In the genomic region with DNA sequence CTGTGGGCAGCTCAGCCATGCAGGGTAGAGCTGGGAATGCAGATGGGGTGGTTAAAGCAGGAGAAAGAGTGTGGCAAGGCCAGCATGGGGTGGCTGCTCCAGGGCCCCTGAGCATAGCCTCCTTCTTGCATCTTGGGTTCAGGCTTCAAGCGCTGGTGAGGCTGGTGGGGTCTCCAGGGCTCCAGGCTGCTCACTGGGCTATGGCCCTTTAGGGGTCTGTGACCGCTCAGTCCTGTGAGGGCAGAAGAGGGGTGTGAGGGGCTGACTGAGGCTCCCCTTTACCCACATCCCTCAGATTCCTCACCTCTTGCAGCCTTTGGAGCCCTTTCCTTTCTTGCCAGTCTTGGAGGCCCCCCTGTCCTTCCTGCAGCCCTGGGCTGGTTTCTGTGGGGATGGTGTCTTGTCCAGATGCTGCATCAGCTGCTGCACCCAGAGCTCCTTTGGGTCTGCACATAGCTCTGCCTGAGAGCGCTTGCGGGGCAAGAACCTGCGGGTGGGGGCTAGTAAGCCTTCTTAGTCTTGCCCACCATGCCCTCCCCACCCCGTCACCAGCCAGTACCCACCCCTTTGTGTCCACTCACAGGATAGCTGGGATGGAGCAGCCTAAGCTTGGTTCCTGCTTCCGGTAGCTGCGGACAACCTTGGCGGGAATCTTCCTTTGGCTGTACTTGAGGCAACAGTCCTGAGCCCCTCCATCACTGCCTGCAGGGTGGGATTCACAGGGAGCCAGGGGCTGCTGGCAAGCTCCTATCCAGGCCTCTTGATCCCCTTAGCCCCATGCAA, we compare ENCODE assay signal across 24 cellular contexts. TPM values are rescaled to one million over a fixed set of nuclear protein-coding genes. Genes with fewer than 3 reads are reported as not detected.
"Had no signal": no experiment of that assay in that cellular context is flagged by ENCODE, and none has a peak within 500 bp of the region (broad histone marks: within the 10 kb centered on the region; RNA-seq: fewer than 3 reads in every experiment).

No MANE protein-coding gene starts in this region.

- H3K36me3 ChIP-seq: ovary, transverse colon, WERI-Rb-1 had no signal

- DNase-seq: activated CD4-positive, alpha-beta T cell treated with anti-CD3 and anti-CD28 coated beads, Interleukin-2, amount 50 U/mL, for 4 hours; activated gamma-delta T cell; caudate nucleus; dorsolateral prefrontal cortex; endodermal cell; foreskin fibroblast; hippocampal formation; islet precursor cell; naive B cell; stimulated activated naive CD4-positive, alpha-beta T cell; substantia nigra; SW 1271; T-helper 2 cell; transverse colon; WERI-Rb-1 had no signal

- H3K9me3 ChIP-seq: body of pancreas, mucosa of descending colon, ovary, transverse colon had no signal

- ATAC-seq: activated naive CD4-positive, alpha-beta T cell treated with anti-CD3 and anti-CD28 coated beads, Interleukin-2, amount 50 U/mL, for 72 hours; mucosa of descending colon had no signal

- H3K27me3 ChIP-seq: body of pancreas, dorsolateral prefrontal cortex, ovary, transverse colon had no signal

- H3K27ac ChIP-seq: body of pancreas, dorsolateral prefrontal cortex, epithelial cell of prostate, ovary, transverse colon, WERI-Rb-1 had no signal

- H3K4me3 ChIP-seq: body of pancreas, dorsolateral prefrontal cortex, mucosa of descending colon, ovary, transverse colon had no signal

RNA-seq across cellular contexts. Expression of a gene that starts 0.5 kb away (rescaled TPM):
- total RNA-seq: activated CD8-positive, alpha-beta memory T cell treated with anti-CD3 and anti-CD28 coated beads for 36 hours; activated naive CD4-positive, alpha-beta T cell treated with anti-CD3 and anti-CD28 coated beads, Interleukin-2, amount 50 U/mL, for 72 hours; endodermal cell; pulmonary artery endothelial cell; SK-MEL-5 had no signal

RNA-seq across cellular contexts. Expression of a gene that starts 18.3 kb away (rescaled TPM):
- total RNA-seq: activated CD8-positive, alpha-beta memory T cell treated with anti-CD3 and anti-CD28 coated beads for 36 hours; activated naive CD4-positive, alpha-beta T cell treated with anti-CD3 and anti-CD28 coated beads, Interleukin-2, amount 50 U/mL, for 72 hours; body of pancreas; endodermal cell; glomerular endothelial cell; pulmonary artery endothelial cell; SK-MEL-5; transverse colon had no signal

RNA-seq across cellular contexts. Expression of a gene that starts 46.9 kb away (rescaled TPM):
- total RNA-seq: body of pancreas, endodermal cell, glomerular endothelial cell, mucosa of descending colon, pulmonary artery endothelial cell, SK-MEL-5, transverse colon had no signal
